Comparison of ENCODE assay signal across 8 cellular contexts in genomic region chr19:10290439-10290875, GRCh38.
DNase-seq lines count a peak whose midpoint lies in the region; ATAC-seq and TF ChIP-seq lines count a peak whose summit lies in the region.

No MANE protein-coding gene starts in this region.

- H3K4me1 ChIP-seq in OCI-LY3 (ENCODE audit: low read length) (peaks cover 5% of the 10 kb centered on the region), rectal smooth muscle tissue (ENCODE audit: control insufficient read depth, insufficient read depth, low read length) (peaks cover 13% of the 10 kb centered on the region)

- H2AFZ ChIP-seq in OCI-LY3 (ENCODE audit: low read depth, low read length): no peak overlapping the region

- H3K27me3 ChIP-seq in OCI-LY3 (ENCODE audit: low read depth, low read length) (no peaks in the 10 kb centered on the region), rectal smooth muscle tissue (ENCODE audit: control insufficient read depth, insufficient read depth, low read length) (peaks cover 65% of the 10 kb centered on the region)

- no peaks in the 10 kb centered on the region for H3K9me3 ChIP-seq in OCI-LY3 (ENCODE audit: insufficient read depth, low read length)

- no peak for TF ChIP-seq CTCF in OCI-LY3 (IDR thresholded peaks at IDR 0.05; ENCODE audit: low read depth, low read length)

- peak overlapping the region; percentile 75 for H3K4me2 ChIP-seq in OCI-LY3 (ENCODE audit: low read length)

- ATAC-seq in GM21825 (IDR thresholded peaks at IDR 0.05; ENCODE audit: unreplicated experiment): no peak

- H3K9ac ChIP-seq in OCI-LY3 (ENCODE audit: low read length) (peak overlapping the region; percentile 55; the same call in 1 of the 2 replicates), rectal smooth muscle tissue (ENCODE audit: low read length) (no peak overlapping the region)

- H4K20me1 ChIP-seq in OCI-LY3 (ENCODE audit: insufficient read depth, low read length): peaks cover 17% of the 10 kb centered on the region

- peak; percentile 82 for DNase-seq in DMS 273 (lab: John Stamatoyannopoulos, UW; ENCODE audit: unreplicated experiment)
- DNase-seq in DMS 273 treated with DMSO at 0.1 percent for 48 hours (lab: John Stamatoyannopoulos, UW): no peak
- DNase-seq in effector CD4-positive, alpha-beta T cell: peak; percentile 9
- DNase-seq in NCI-H1694 (lab: John Stamatoyannopoulos, UW): no peak
- no peak for DNase-seq in iPS-NIHi11 (ENCODE audit: low spot score)

- H3K79me2 ChIP-seq in OCI-LY3 (ENCODE audit: low read length): no peaks in the 10 kb centered on the region

- peaks cover 31% of the 10 kb centered on the region for H3K36me3 ChIP-seq in OCI-LY3 (replicated peaks; ENCODE audit: low read depth, low read length)
- no peaks in the 10 kb centered on the region for H3K36me3 ChIP-seq in rectal smooth muscle tissue (ENCODE audit: control insufficient read depth, insufficient read depth, low read length)

- H3K27ac ChIP-seq in OCI-LY3 (ENCODE audit: low read length) (no peak overlapping the region), rectal smooth muscle tissue (ENCODE audit: low read depth, low read length) (no peak overlapping the region)

- peak overlapping the region; percentile 77 for H3K4me3 ChIP-seq in OCI-LY3 (ENCODE audit: low read length)
- H3K4me3 ChIP-seq in rectal smooth muscle tissue (ENCODE audit: low read length): peak overlapping the region; percentile 56

Comparison
In these comparisons a context has a peak if more than half of its experiments do, and no peak if none do; other contexts are left out.
1. DNase-seq: peak in DMS 273 (single experiment) and effector CD4-positive, alpha-beta T cell (single experiment); none in DMS 273 treated with DMSO at 0.1 percent for 48 hours (single experiment), NCI-H1694 (single experiment) and iPS-NIHi11 (single experiment).